ENCODE assay signal across 40 cellular contexts in genomic region chr9:90444609-90445008, GRCh38.
"Had no signal": no experiment of that assay in that cellular context is flagged by ENCODE, and none has a peak within 500 bp of the region (broad histone marks: within the 10 kb centered on the region; RNA-seq: fewer than 3 reads in every experiment).

No MANE protein-coding gene starts in this region.

- H3K36me3 ChIP-seq: ascending aorta, cardiac muscle cell had no signal

- H3K9me3 Mint-ChIP-seq: activated CD4-positive, alpha-beta T cell treated with anti-CD3 and anti-CD28 coated beads, Interleukin-2, amount 10 ng/mL, durations not matched to agents 7 days and 5 days; activated naive CD4-positive, alpha-beta T cell treated with anti-CD3 and anti-CD28 coated beads, Interleukin-2, amount 10 ng/mL, durations not matched to agents 7 days and 5 days; activated naive CD4-positive, alpha-beta T cell treated with anti-CD3 and anti-CD28 coated beads, Interleukin-2, amount 50 U/mL, for 24 hours; activated naive CD8-positive, alpha-beta T cell treated with anti-CD3 and anti-CD28 coated beads, Interleukin-2, amount 50 U/mL, for 24 hours; activated T-cell treated with anti-CD3 and anti-CD28 coated beads, Interleukin-2, amount 50 U/mL, for 24 hours; central memory CD8-positive, alpha-beta T cell; T-helper 2 cell treated with Interferon-gamma antibody and Interleukin-4, amounts not matched to agents 5 μg/mL and 100 μg/mL, for 36 hours had no signal

- H3K27me3 Mint-ChIP-seq: activated naive CD4-positive, alpha-beta T cell treated with anti-CD3 and anti-CD28 coated beads, Interleukin-2, amount 10 ng/mL, durations not matched to agents 7 days and 5 days had no signal

- H3K4me3 Mint-ChIP-seq: activated CD4-positive, alpha-beta memory T cell treated with anti-CD3 and anti-CD28 coated beads, Interleukin-2, amount 10 ng/mL, durations not matched to agents 7 days and 5 days; activated CD4-positive, alpha-beta T cell treated with anti-CD3 and anti-CD28 coated beads for 36 hours; activated CD4-positive, alpha-beta T cell treated with anti-CD3 and anti-CD28 coated beads, Interleukin-2, amount 10 ng/mL, durations not matched to agents 7 days and 5 days; activated CD8-positive, alpha-beta memory T cell treated with anti-CD3 and anti-CD28 coated beads, Interleukin-2, amount 10 ng/mL, durations not matched to agents 7 days and 5 days; activated CD8-positive, alpha-beta T cell treated with anti-CD3 and anti-CD28 coated beads, Interleukin-2, amount 10 ng/mL, durations not matched to agents 7 days and 5 days; activated naive CD4-positive, alpha-beta T cell treated with anti-CD3 and anti-CD28 coated beads, Interleukin-2, amount 10 ng/mL, durations not matched to agents 7 days and 5 days; activated naive CD4-positive, alpha-beta T cell treated with anti-CD3 and anti-CD28 coated beads, Interleukin-2, amount 50 U/mL, for 24 hours; activated naive CD8-positive, alpha-beta T cell; activated naive CD8-positive, alpha-beta T cell treated with anti-CD3 and anti-CD28 coated beads, Interleukin-2, amount 10 ng/mL, durations not matched to agents 7 days and 5 days; activated naive CD8-positive, alpha-beta T cell treated with anti-CD3 and anti-CD28 coated beads, Interleukin-2, amount 50 U/mL, for 24 hours; activated T-cell treated with anti-CD3 and anti-CD28 coated beads, Interleukin-2, amount 50 U/mL, for 24 hours; brain; central memory CD8-positive, alpha-beta T cell; T-helper 1 cell treated with Interleukin-12 subunit alpha and Interleukin-12 subunit beta and Interleukin-4 antibody, amounts not matched to agents 30 μg/mL and 1 μg/mL, for 36 hours; T-helper 2 cell treated with Interferon-gamma antibody and Interleukin-4, amounts not matched to agents 5 μg/mL and 100 μg/mL, for 36 hours; WTC11 had no signal

- H3K4me1 ChIP-seq: ascending aorta had no signal

- ATAC-seq: activated CD4-positive, alpha-beta T cell treated with anti-CD3 and anti-CD28 coated beads for 36 hours; activated CD4-positive, CD25-positive, alpha-beta regulatory T cell treated with anti-CD3 and anti-CD28 coated beads, Interleukin-2, amount 50 U/mL, for 24 hours; activated CD8-positive, alpha-beta memory T cell treated with anti-CD3 and anti-CD28 coated beads, Interleukin-2, amount 10 ng/mL, durations not matched to agents 7 days and 5 days; activated CD8-positive, alpha-beta T cell treated with anti-CD3 and anti-CD28 coated beads, Interleukin-2, amount 10 ng/mL, durations not matched to agents 7 days and 5 days; activated naive CD8-positive, alpha-beta T cell treated with anti-CD3 and anti-CD28 coated beads, Interleukin-2, amount 50 U/mL, for 24 hours; WTC11 had no signal

- H3K4me1 Mint-ChIP-seq: activated CD4-positive, alpha-beta memory T cell treated with anti-CD3 and anti-CD28 coated beads, Interleukin-2, amount 10 ng/mL, durations not matched to agents 7 days and 5 days; activated CD4-positive, alpha-beta T cell treated with anti-CD3 and anti-CD28 coated beads for 36 hours; activated CD4-positive, alpha-beta T cell treated with anti-CD3 and anti-CD28 coated beads, Interleukin-2, amount 10 ng/mL, durations not matched to agents 7 days and 5 days; activated CD8-positive, alpha-beta memory T cell treated with anti-CD3 and anti-CD28 coated beads, Interleukin-2, amount 10 ng/mL, durations not matched to agents 7 days and 5 days; activated naive CD4-positive, alpha-beta T cell treated with anti-CD3 and anti-CD28 coated beads, Interleukin-2, amount 10 ng/mL, durations not matched to agents 7 days and 5 days; activated naive CD4-positive, alpha-beta T cell treated with anti-CD3 and anti-CD28 coated beads, Interleukin-2, amount 50 U/mL, for 24 hours; activated naive CD8-positive, alpha-beta T cell treated with anti-CD3 and anti-CD28 coated beads, Interleukin-2, amount 10 ng/mL, durations not matched to agents 7 days and 5 days; activated naive CD8-positive, alpha-beta T cell treated with anti-CD3 and anti-CD28 coated beads, Interleukin-2, amount 50 U/mL, for 24 hours; central memory CD8-positive, alpha-beta T cell had no signal

- H3K27me3 ChIP-seq: ascending aorta, cardiac muscle cell had no signal

- H3K27ac ChIP-seq: ascending aorta, cardiac muscle cell, VCaP had no signal

- H3K9me3 ChIP-seq: ascending aorta had no signal

- H3K27ac Mint-ChIP-seq: activated CD4-positive, alpha-beta memory T cell treated with anti-CD3 and anti-CD28 coated beads, Interleukin-2, amount 10 ng/mL, durations not matched to agents 7 days and 5 days; activated CD4-positive, alpha-beta T cell treated with anti-CD3 and anti-CD28 coated beads for 36 hours; activated CD4-positive, alpha-beta T cell treated with anti-CD3 and anti-CD28 coated beads, Interleukin-2, amount 10 ng/mL, durations not matched to agents 7 days and 5 days; activated CD8-positive, alpha-beta memory T cell treated with anti-CD3 and anti-CD28 coated beads, Interleukin-2, amount 10 ng/mL, durations not matched to agents 7 days and 5 days; activated CD8-positive, alpha-beta T cell treated with anti-CD3 and anti-CD28 coated beads, Interleukin-2, amount 10 ng/mL, durations not matched to agents 7 days and 5 days; activated naive CD4-positive, alpha-beta T cell treated with anti-CD3 and anti-CD28 coated beads, Interleukin-2, amount 10 ng/mL, durations not matched to agents 7 days and 5 days; activated naive CD4-positive, alpha-beta T cell treated with anti-CD3 and anti-CD28 coated beads, Interleukin-2, amount 50 U/mL, for 24 hours; activated naive CD8-positive, alpha-beta T cell; activated naive CD8-positive, alpha-beta T cell treated with anti-CD3 and anti-CD28 coated beads, Interleukin-2, amount 10 ng/mL, durations not matched to agents 7 days and 5 days; activated naive CD8-positive, alpha-beta T cell treated with anti-CD3 and anti-CD28 coated beads, Interleukin-2, amount 50 U/mL, for 24 hours; activated T-cell treated with anti-CD3 and anti-CD28 coated beads, Interleukin-2, amount 50 U/mL, for 24 hours; activated T-helper 2 cell treated with anti-CD3 and anti-CD28 coated beads, Interferon-gamma antibody, Interleukin-2, Interleukin-4, amounts not matched to agents 10 μg/mL and 5 μg/mL and 100 μg/mL, durations not matched to agents 14 hours and 24 hours and 36 hours; T-helper 1 cell treated with Interleukin-12 subunit alpha and Interleukin-12 subunit beta and Interleukin-4 antibody, amounts not matched to agents 30 μg/mL and 1 μg/mL, for 36 hours; T-helper 2 cell treated with Interferon-gamma antibody and Interleukin-4, amounts not matched to agents 5 μg/mL and 100 μg/mL, for 36 hours; WTC11 had no signal

- FAIRE-seq: bronchial epithelial cell, TTC549 had no signal

- H3K4me3 ChIP-seq: ascending aorta, cardiac muscle cell had no signal

- H3K36me3 Mint-ChIP-seq: activated CD8-positive, alpha-beta memory T cell treated with anti-CD3 and anti-CD28 coated beads, Interleukin-2, amount 10 ng/mL, durations not matched to agents 7 days and 5 days; activated naive CD4-positive, alpha-beta T cell treated with anti-CD3 and anti-CD28 coated beads, Interleukin-2, amount 10 ng/mL, durations not matched to agents 7 days and 5 days; activated naive CD4-positive, alpha-beta T cell treated with anti-CD3 and anti-CD28 coated beads, Interleukin-2, amount 50 U/mL, for 24 hours; activated naive CD8-positive, alpha-beta T cell; activated naive CD8-positive, alpha-beta T cell treated with anti-CD3 and anti-CD28 coated beads, Interleukin-2, amount 10 ng/mL, durations not matched to agents 7 days and 5 days; brain had no signal

- DNase-seq: activated CD4-positive, alpha-beta memory T cell treated with anti-CD3 and anti-CD28 coated beads, Interleukin-2, amount 10 ng/mL, durations not matched to agents 7 days and 5 days; activated CD4-positive, alpha-beta T cell treated with anti-CD3 and anti-CD28 coated beads for 1 hour; activated CD4-positive, alpha-beta T cell treated with anti-CD3 and anti-CD28 coated beads for 36 hours; activated CD4-positive, alpha-beta T cell treated with anti-CD3 and anti-CD28 coated beads for 48 hours; activated CD4-positive, alpha-beta T cell treated with anti-CD3 and anti-CD28 coated beads, Interleukin-2, amount 10 ng/mL, durations not matched to agents 7 days and 5 days; activated CD4-positive, alpha-beta T cell treated with anti-CD3 and anti-CD28 coated beads, Interleukin-2, amount 50 U/mL, for 48 hours; activated CD4-positive, CD25-positive, alpha-beta regulatory T cell; activated CD8-positive, alpha-beta memory T cell treated with anti-CD3 and anti-CD28 coated beads for 24 hours; activated CD8-positive, alpha-beta memory T cell treated with anti-CD3 and anti-CD28 coated beads, Interleukin-2, amount 10 ng/mL, durations not matched to agents 7 days and 5 days; activated CD8-positive, alpha-beta memory T cell treated with anti-CD3 and anti-CD28 coated beads, Interleukin-2, amount 50 U/mL, for 48 hours; activated CD8-positive, alpha-beta T cell treated with anti-CD3 and anti-CD28 coated beads, Interleukin-2, amount 10 ng/mL, durations not matched to agents 7 days and 5 days; activated effector memory CD4-positive, alpha-beta T cell treated with Interleukin-2 at 50 U/mL for 16 hours; activated gamma-delta T cell; activated naive CD4-positive, alpha-beta T cell treated with anti-CD3 and anti-CD28 coated beads, Interleukin-2, amount 10 ng/mL, durations not matched to agents 7 days and 5 days; activated naive CD4-positive, alpha-beta T cell treated with Interleukin-2 at 50 U/mL for 16 hours; activated naive CD8-positive, alpha-beta T cell treated with anti-CD3 and anti-CD28 coated beads, Interleukin-2, amount 10 ng/mL, durations not matched to agents 7 days and 5 days; activated naive CD8-positive, alpha-beta T cell treated with anti-CD3 and anti-CD28 coated beads, Interleukin-2, amount 50 U/mL, for 24 hours; activated T-cell treated with anti-CD3 and anti-CD28 coated beads, Interleukin-2, amount 50 U/mL, for 24 hours; activated T-cell treated with anti-CD3 and anti-CD28 coated beads, Interleukin-2, amount 50 U/mL, for 48 hours; amygdala; anterior cingulate cortex; caudate nucleus; cerebellar nuclear complex; T-helper 1 cell; T-helper 2 cell; T-helper 9 cell had no signal
